In genomic region chr7:107051376-107051775, GRCh38 we compare ENCODE assay signal across 20 cellular contexts. TPM values are rescaled to one million over a fixed set of nuclear protein-coding genes. Genes with fewer than 3 reads are reported as not detected.
DNase-seq lines count a peak whose midpoint lies in the region; ATAC-seq, FAIRE-seq and TF ChIP-seq lines count a peak whose summit lies in the region.
"Had no signal": no experiment of that assay in that cellular context is flagged by ENCODE, and none has a peak within 500 bp of the region (broad histone marks: within the 10 kb centered on the region; RNA-seq: fewer than 3 reads in every experiment).

No MANE protein-coding gene starts in this region.

- DNase-seq in ELR (ENCODE audit: low read depth), result peak; percentile 64
- peak; percentile 72 for DNase-seq in PC-3
- DNase-seq in sigmoid colon, result no peak
- DNase-seq in CD1c-positive myeloid dendritic cell (ENCODE audit: extremely low spot score), result no peak
- no peak for DNase-seq in NCI-H1092 treated with DMSO at 0.1 percent for 48 hours (lab: John Stamatoyannopoulos, UW)
- DNase-seq: activated CD8-positive, alpha-beta memory T cell treated with anti-CD3 and anti-CD28 coated beads for 24 hours; dorsolateral prefrontal cortex; GDM1; heart right ventricle; lower lobe of right lung; NCI-H146; NCI-H774; SJCRH30 had no signal

- POLR2A ChIA-PET in PC-3 (lab: Charles Lee; ENCODE audit: unreplicated experiment), result no interaction called here

- H3K36me3 ChIP-seq in PC-3 (ENCODE audit: low read depth, low read length) (no peaks in the 10 kb centered on the region), sigmoid colon (no peaks in the 10 kb centered on the region)
- H3K36me3 ChIP-seq: heart right ventricle, lower lobe of right lung, right atrium auricular region, SJCRH30, tibial nerve had no signal

- whole genome bisulfite sequencing in sigmoid colon, 2 donors, result 56 to 74% methylated on average over 2 of the region's 2 CpGs

- H3K9ac ChIP-seq in PC-3 (ENCODE audit: low read length), result no peak overlapping the region

- H3K4me1 ChIP-seq in PC-3 (ENCODE audit: insufficient read depth, low read length) (peaks cover 13% of the 10 kb centered on the region), sigmoid colon (peaks cover 0 to 9% (median 4%) of the 10 kb centered on the region in 4 donors)
- H3K4me1 ChIP-seq: lower lobe of right lung, right atrium auricular region had no signal

- H3K79me2 ChIP-seq in PC-3 (ENCODE audit: low read length), result no peaks in the 10 kb centered on the region

- no peaks in the 10 kb centered on the region for H4K20me1 ChIP-seq in PC-3 (ENCODE audit: low read length)

- BruUV-seq in PC-3 (replicated peaks; lab: Mats Ljungman, UMichigan), result no TSS peak

- no peak overlapping the region for H3K4me2 ChIP-seq in PC-3 (ENCODE audit: low read length)

- H3K4me3 ChIP-seq in PC-3 (ENCODE audit: low read length) (no peak overlapping the region), sigmoid colon (no peak overlapping the region)
- H3K4me3 ChIP-seq: dorsolateral prefrontal cortex, GM12878, heart right ventricle, lower lobe of right lung, right atrium auricular region, SJCRH30, tibial nerve had no signal

- no peak for TF ChIP-seq POLR2A in sigmoid colon (IDR thresholded peaks at IDR 0.05)

- FAIRE-seq in endometrium (lab: Jason Lieb, UNC), result peak; percentile 97
- FAIRE-seq: GM12878, GM19239 had no signal

- H3K9me2 ChIP-seq in PC-3 (replicated peaks; ENCODE audit: low read length), result no peaks in the 10 kb centered on the region

- ATAC-seq in PC-3 (peak; percentile 78), GM18520 (IDR thresholded peaks at IDR 0.05; ENCODE audit: unreplicated experiment) (no peak)
- ATAC-seq: GM12878; heart right ventricle; lower lobe of right lung; stimulated activated memory B cell treated with anti-CD40 and anti-IgM and Interleukin-4, amounts not matched to agents 10 μg/mL and 1 μg/mL and 100 μg/mL, for 72 hours had no signal

- intact Hi-C loops in PC-3 (cut with micrococcal nuclease) (no loop called here), sigmoid colon (cut with DNase I) (no loop called here)

- CTCF ChIA-PET in PC-3 (lab: Charles Lee), result interaction anchor here (0.6 kb wide), 1 partner anchor 113 kb away, joined by 6 read pairs; no protein-coding TSS in a partner anchor

- H3K9me3 ChIP-seq in PC-3 (ENCODE audit: low read length) (no peaks in the 10 kb centered on the region), sigmoid colon (no peaks in the 10 kb centered on the region)
- H3K9me3 ChIP-seq: heart right ventricle, lower lobe of right lung, right atrium auricular region, SJCRH30, tibial nerve had no signal

- H3K27me3 ChIP-seq in PC-3 (ENCODE audit: low read length) (peaks cover 28% of the 10 kb centered on the region), sigmoid colon (no peaks in the 10 kb centered on the region)
- H3K27me3 ChIP-seq: dorsolateral prefrontal cortex, right atrium auricular region, SJCRH30, tibial nerve had no signal

- TF ChIP-seq EP300 in sigmoid colon (IDR thresholded peaks at IDR 0.05), result no peak

- no peak overlapping the region for H2AFZ ChIP-seq in PC-3 (ENCODE audit: low read length)

- TF ChIP-seq CTCF in PC-3 (conservative IDR thresholded peaks at IDR 0.05; ENCODE audit: low read depth, low read length) (no peak), sigmoid colon (IDR thresholded peaks at IDR 0.05) (no peak)

- no peaks in the 10 kb centered on the region for H3F3A ChIP-seq in PC-3 (ENCODE audit: low read length, unreplicated experiment)

- H3K27ac ChIP-seq in PC-3 (ENCODE audit: low read length) (no peak overlapping the region), sigmoid colon (peak overlapping the region; percentile 30 to 73 (median 38))
- H3K27ac ChIP-seq: dorsolateral prefrontal cortex, heart right ventricle, lower lobe of right lung, right atrium auricular region, SJCRH30, tibial nerve had no signal

RNA-seq across cellular contexts. Expression of gene PRKAR2B, which starts 6.9 kb away (rescaled TPM):
- total RNA-seq in PC-3 (2014; rRNA removed), result 0.29 and 1.5 TPM in 2 replicates
- total RNA-seq in sigmoid colon, result 10 to 100 TPM; 20.2 to 40.0 (median 31.2) TPM
- polyA plus RNA-seq in sigmoid colon, result 10 to 100 TPM in 2 of 3 donors, 1 to 10 TPM in 1; 8.1 to 12.6 (median 12.0) TPM

Comparison
In these comparisons a context has a peak if more than half of its experiments do, and no peak if none do; other contexts are left out.
1. DNase-seq: peak in ELR (single experiment) and PC-3 (single experiment); none in sigmoid colon (single experiment), CD1c-positive myeloid dendritic cell (single experiment) and NCI-H1092 treated with DMSO at 0.1 percent for 48 hours (single experiment).